ENCODE assay signal across 11 cellular contexts in genomic region chr18:47912794-47913594, GRCh38. TPM values are rescaled to one million over a fixed set of nuclear protein-coding genes. Genes with fewer than 3 reads are reported as not detected.
DNase-seq lines count a peak whose midpoint lies in the region; ATAC-seq, FAIRE-seq and TF ChIP-seq lines count a peak whose summit lies in the region.
"Had no signal": no experiment of that assay in that cellular context is flagged by ENCODE, and none has a peak within 500 bp of the region (broad histone marks: within the 10 kb centered on the region; RNA-seq: fewer than 3 reads in every experiment).

No MANE protein-coding gene starts in this region.

- no peak for ATAC-seq in left cardiac atrium
- ATAC-seq in HG02623 (IDR thresholded peaks at IDR 0.05; ENCODE audit: unreplicated experiment), result no peak
- no peak for ATAC-seq in GM18858 (IDR thresholded peaks at IDR 0.05; ENCODE audit: unreplicated experiment)

- DNase-seq in right atrium auricular region (ENCODE audit: low spot score), result no peak
- no peak for DNase-seq in left cardiac atrium
- no peak for DNase-seq in mesothelial cell of epicardium (ENCODE audit: low spot score in 2 of 2, unreplicated experiment in 2 of 2)
- DNase-seq in NCI-H146 (lab: John Stamatoyannopoulos, UW), result no peak
- DNase-seq in frontal cortex (ENCODE audit: low spot score in 2 of 2), result no peak
- DNase-seq: activated CD4-positive, alpha-beta T cell treated with anti-CD3 and anti-CD28 coated beads, Interleukin-2, amount 50 U/mL, for 1 hour; cerebellar nuclear complex had no signal

- no peak overlapping the region for H3K4me3 ChIP-seq in right atrium auricular region
- H3K4me3 ChIP-seq: BLaER1 had no signal

- H3K9me3 ChIP-seq in right atrium auricular region, result no peaks in the 10 kb centered on the region

- H3K36me3 Mint-ChIP-seq in mesothelial cell of epicardium, result peaks cover 12% of the 10 kb centered on the region

- no peak for FAIRE-seq in frontal cortex (lab: Jason Lieb, UNC)

- peak overlapping the region; percentile 9 for H3K27ac Mint-ChIP-seq in mesothelial cell of epicardium

- TF ChIP-seq CTCF in right atrium auricular region (IDR thresholded peaks at IDR 0.05) (no peak), mesothelial cell of epicardium (IDR thresholded peaks at IDR 0.05; ENCODE audit: unreplicated experiment) (no peak)

- no peaks in the 10 kb centered on the region for H3K27me3 Mint-ChIP-seq in mesothelial cell of epicardium (ENCODE audit: low read depth)

- H3K36me3 ChIP-seq in right atrium auricular region, result no peaks in the 10 kb centered on the region

- H3K9me3 Mint-ChIP-seq in mesothelial cell of epicardium, result no peaks in the 10 kb centered on the region

- H3K27me3 ChIP-seq in right atrium auricular region, result no peaks in the 10 kb centered on the region
- H3K27me3 ChIP-seq: BLaER1 had no signal

- H3K4me3 Mint-ChIP-seq in mesothelial cell of epicardium, result no peak overlapping the region

- H3K4me1 ChIP-seq in right atrium auricular region, result peaks cover 0 to 64% of the 10 kb centered on the region in 2 donors

- intact Hi-C loops in left cardiac atrium (cut with DNase I), result no loop called here

- H3K4me1 Mint-ChIP-seq in mesothelial cell of epicardium, result peaks cover 54% of the 10 kb centered on the region

- H3K27ac ChIP-seq in right atrium auricular region (peak overlapping the region; percentile 57 to 66), angular gyrus (ENCODE audit: low read depth, low read length) (peak overlapping the region; percentile 7)
- H3K27ac ChIP-seq: BLaER1 had no signal

RNA-seq across cellular contexts. Expression of gene SMAD2, which starts 17.5 kb away (rescaled TPM):
- total RNA-seq in right atrium auricular region (10 to 100 TPM; 54.8 to 81.1 TPM), left cardiac atrium (100 to 1,000 TPM in 1 of 2 donors, 10 to 100 TPM in 1; 94.1 to 109 TPM), mesothelial cell of epicardium (161 to 164 TPM (median 164 TPM) in 3 replicates), frontal cortex (45.2 TPM)
